Comparison of ENCODE assay signal across 29 cellular contexts in the genomic region with DNA sequence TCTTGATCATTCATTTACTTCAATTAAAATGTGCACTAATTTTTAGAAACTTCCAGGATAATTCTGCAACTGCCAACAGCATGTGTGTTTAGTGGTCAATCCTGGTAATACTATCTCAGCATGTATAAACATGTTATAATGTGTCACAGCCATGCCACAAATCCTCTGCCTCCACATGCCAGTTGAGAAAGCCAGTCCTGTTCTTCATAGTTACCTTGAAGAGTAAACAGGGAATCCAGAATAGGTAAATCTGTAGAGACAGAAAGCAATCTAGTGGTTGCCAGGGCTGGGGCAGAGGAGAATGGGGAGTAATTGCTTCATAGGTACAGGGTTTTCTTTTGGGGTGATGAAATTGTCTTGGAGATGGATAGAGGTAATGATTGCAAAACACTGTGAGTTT.
"Had no signal": no experiment of that assay in that cellular context is flagged by ENCODE, and none has a peak within 500 bp of the region (broad histone marks: within the 10 kb centered on the region; RNA-seq: fewer than 3 reads in every experiment).

No MANE protein-coding gene starts in this region.

- H3K27ac ChIP-seq: adrenal gland, body of pancreas, coronary artery, dorsolateral prefrontal cortex, gastrocnemius medialis, heart left ventricle had no signal

- H3K9me3 ChIP-seq: adrenal gland, body of pancreas, gastrocnemius medialis, heart left ventricle had no signal

- H3K36me3 ChIP-seq: adrenal gland, gastrocnemius medialis had no signal

- ATAC-seq: activated CD4-positive, alpha-beta T cell treated with anti-CD3 and anti-CD28 coated beads for 36 hours; activated CD8-positive, alpha-beta memory T cell treated with anti-CD3 and anti-CD28 coated beads, Interleukin-2, amount 10 ng/mL, durations not matched to agents 7 days and 5 days; activated CD8-positive, alpha-beta T cell treated with anti-CD3 and anti-CD28 coated beads, Interleukin-2, amount 10 ng/mL, durations not matched to agents 7 days and 5 days; activated naive CD8-positive, alpha-beta T cell treated with anti-CD3 and anti-CD28 coated beads, Interleukin-2, amount 50 U/mL, for 24 hours; body of pancreas; gastrocnemius medialis; heart left ventricle; T-helper 17 cell had no signal

- H3K4me3 ChIP-seq: adrenal gland, body of pancreas, coronary artery, dorsolateral prefrontal cortex, gastrocnemius medialis, heart left ventricle had no signal

- H3K4me1 ChIP-seq: adrenal gland, body of pancreas, gastrocnemius medialis had no signal

- DNase-seq: activated CD4-positive, alpha-beta memory T cell treated with anti-CD3 and anti-CD28 coated beads for 36 hours; activated CD4-positive, alpha-beta T cell treated with anti-CD3 and anti-CD28 coated beads for 36 hours; activated CD4-positive, alpha-beta T cell treated with anti-CD3 and anti-CD28 coated beads, Interleukin-2, amount 10 ng/mL, durations not matched to agents 24 days and 14 days; activated CD4-positive, CD25-positive, alpha-beta regulatory T cell; activated CD4-positive, CD25-positive, alpha-beta regulatory T cell treated with anti-CD3 and anti-CD28 coated beads, Interleukin-2, amount 50 U/mL, for 72 hours; activated CD8-positive, alpha-beta memory T cell treated with anti-CD3 and anti-CD28 coated beads, Interleukin-2, amount 10 ng/mL, durations not matched to agents 7 days and 5 days; activated CD8-positive, alpha-beta memory T cell treated with anti-CD3 and anti-CD28 coated beads, Interleukin-2, amount 50 U/mL, for 4 hours; activated CD8-positive, alpha-beta T cell treated with anti-CD3 and anti-CD28 coated beads, Interleukin-2, amount 10 ng/mL, durations not matched to agents 7 days and 5 days; activated effector memory CD4-positive, alpha-beta T cell treated with anti-CD3 and anti-CD28 coated beads, Interleukin-2, amount 50 U/mL, for 16 hours; activated naive CD4-positive, alpha-beta T cell treated with anti-CD3 and anti-CD28 coated beads for 36 hours; activated naive CD8-positive, alpha-beta T cell treated with anti-CD3 and anti-CD28 coated beads for 36 hours; activated naive CD8-positive, alpha-beta T cell treated with anti-CD3 and anti-CD28 coated beads, Interleukin-2, amount 50 U/mL, for 24 hours; activated T-cell treated with anti-CD3 and anti-CD28 coated beads, Interleukin-2, amount 50 U/mL, for 1 hour; activated T-cell treated with anti-CD3 and anti-CD28 coated beads, Interleukin-2, amount 50 U/mL, for 48 hours; adrenal gland; amygdala; aorta; body of pancreas; dorsolateral prefrontal cortex; effector memory CD4-positive, alpha-beta T cell; endodermal cell; foreskin fibroblast; gastrocnemius medialis; glutamatergic neuron; heart left ventricle; T-helper 1 cell; T-helper 17 cell; T1000 had no signal

- H3K27me3 ChIP-seq: adrenal gland, body of pancreas, dorsolateral prefrontal cortex, gastrocnemius medialis, heart left ventricle had no signal
